In the genomic region with DNA sequence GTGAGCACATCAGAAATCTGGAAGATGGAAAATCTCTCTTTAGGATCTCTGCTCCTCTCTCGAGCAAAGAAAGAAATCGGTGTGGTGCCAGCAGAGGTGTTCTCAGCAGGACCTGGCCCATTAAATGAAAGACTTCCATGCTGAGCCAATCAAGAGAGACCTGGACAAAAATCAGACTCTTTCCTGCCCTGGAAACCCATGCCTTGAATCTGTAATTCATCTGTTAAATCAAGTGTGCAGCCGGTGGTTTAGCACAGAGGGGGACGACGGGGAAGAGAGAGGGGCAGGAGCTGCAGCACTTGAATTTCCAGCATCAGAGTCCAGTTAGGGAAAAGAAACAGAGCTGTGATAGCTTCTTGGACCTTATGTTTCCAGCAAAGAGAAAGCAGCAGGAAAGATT, we compare ENCODE assay signal across 17 cellular contexts.
"Had no signal": no experiment of that assay in that cellular context is flagged by ENCODE, and none has a peak within 500 bp of the region (broad histone marks: within the 10 kb centered on the region; RNA-seq: fewer than 3 reads in every experiment).

No MANE protein-coding gene starts in this region.

- H3K9me3 Mint-ChIP-seq: activated naive CD8-positive, alpha-beta T cell treated with anti-CD3 and anti-CD28 coated beads, Interleukin-2, amount 50 U/mL, for 24 hours; natural killer cell treated with Interleukin-12 subunit alpha and Interleukin-12 subunit beta and Interleukin-15 and Interleukin-18, amount 100 ng/mL, for 72 hours had no signal

- H3K4me3 ChIP-seq: ascending aorta, dorsolateral prefrontal cortex, gastroesophageal sphincter, pancreas, tibial artery, vagina had no signal

- H3K36me3 Mint-ChIP-seq: natural killer cell treated with Interleukin-12 subunit alpha and Interleukin-12 subunit beta and Interleukin-15 and Interleukin-18, amount 100 ng/mL, for 72 hours had no signal

- DNase-seq: activated CD4-positive, alpha-beta T cell treated with anti-CD3 and anti-CD28 coated beads for 1 hour; activated CD4-positive, alpha-beta T cell treated with anti-CD3 and anti-CD28 coated beads, Interleukin-2, amount 50 U/mL, for 4 hours; activated naive CD4-positive, alpha-beta T cell treated with Interleukin-2 at 50 U/mL for 16 hours; activated naive CD8-positive, alpha-beta T cell treated with anti-CD3 and anti-CD28 coated beads, Interleukin-2, amount 50 U/mL, for 24 hours; activated T-cell treated with anti-CD3 and anti-CD28 coated beads for 4 hours; dorsolateral prefrontal cortex; left ventricle myocardium superior; mesendoderm; pancreas; stimulated activated CD4-positive, alpha-beta T cell treated with anti-CD3 and anti-CD28 coated beads, Interleukin-2, amount 100 ng/mL, for 48 hours; stimulated activated naive CD4-positive, alpha-beta T cell; tibial artery had no signal

- H3K4me1 Mint-ChIP-seq: activated naive CD8-positive, alpha-beta T cell treated with anti-CD3 and anti-CD28 coated beads, Interleukin-2, amount 50 U/mL, for 24 hours had no signal

- H3K4me1 ChIP-seq: ascending aorta, vagina had no signal

- H3K36me3 ChIP-seq: ascending aorta, gastroesophageal sphincter, pancreas, tibial artery, vagina had no signal

- H3K27ac Mint-ChIP-seq: activated naive CD8-positive, alpha-beta T cell treated with anti-CD3 and anti-CD28 coated beads, Interleukin-2, amount 50 U/mL, for 24 hours; natural killer cell treated with Interleukin-12 subunit alpha and Interleukin-12 subunit beta and Interleukin-15 and Interleukin-18, amount 100 ng/mL, for 72 hours had no signal

- H3K27ac ChIP-seq: ascending aorta, dorsolateral prefrontal cortex, gastroesophageal sphincter, pancreas, tibial artery, vagina, VCaP had no signal

- H3K4me3 Mint-ChIP-seq: activated naive CD8-positive, alpha-beta T cell treated with anti-CD3 and anti-CD28 coated beads, Interleukin-2, amount 50 U/mL, for 24 hours; natural killer cell treated with Interleukin-12 subunit alpha and Interleukin-12 subunit beta and Interleukin-15 and Interleukin-18, amount 100 ng/mL, for 72 hours had no signal

- H3K27me3 ChIP-seq: ascending aorta, dorsolateral prefrontal cortex, gastroesophageal sphincter, pancreas, tibial artery, vagina had no signal

- H3K27me3 Mint-ChIP-seq: activated naive CD8-positive, alpha-beta T cell treated with anti-CD3 and anti-CD28 coated beads, Interleukin-2, amount 50 U/mL, for 24 hours; natural killer cell treated with Interleukin-12 subunit alpha and Interleukin-12 subunit beta and Interleukin-15 and Interleukin-18, amount 100 ng/mL, for 72 hours had no signal

- ATAC-seq: activated naive CD8-positive, alpha-beta T cell treated with anti-CD3 and anti-CD28 coated beads, Interleukin-2, amount 50 U/mL, for 24 hours; gastroesophageal sphincter; left ventricle myocardium superior; natural killer cell treated with Interleukin-12 subunit alpha and Interleukin-12 subunit beta and Interleukin-15 and Interleukin-18, amount 100 ng/mL, for 72 hours; pancreas had no signal

- H3K9me3 ChIP-seq: ascending aorta, gastroesophageal sphincter, pancreas, tibial artery, vagina had no signal
